In the genomic region with DNA sequence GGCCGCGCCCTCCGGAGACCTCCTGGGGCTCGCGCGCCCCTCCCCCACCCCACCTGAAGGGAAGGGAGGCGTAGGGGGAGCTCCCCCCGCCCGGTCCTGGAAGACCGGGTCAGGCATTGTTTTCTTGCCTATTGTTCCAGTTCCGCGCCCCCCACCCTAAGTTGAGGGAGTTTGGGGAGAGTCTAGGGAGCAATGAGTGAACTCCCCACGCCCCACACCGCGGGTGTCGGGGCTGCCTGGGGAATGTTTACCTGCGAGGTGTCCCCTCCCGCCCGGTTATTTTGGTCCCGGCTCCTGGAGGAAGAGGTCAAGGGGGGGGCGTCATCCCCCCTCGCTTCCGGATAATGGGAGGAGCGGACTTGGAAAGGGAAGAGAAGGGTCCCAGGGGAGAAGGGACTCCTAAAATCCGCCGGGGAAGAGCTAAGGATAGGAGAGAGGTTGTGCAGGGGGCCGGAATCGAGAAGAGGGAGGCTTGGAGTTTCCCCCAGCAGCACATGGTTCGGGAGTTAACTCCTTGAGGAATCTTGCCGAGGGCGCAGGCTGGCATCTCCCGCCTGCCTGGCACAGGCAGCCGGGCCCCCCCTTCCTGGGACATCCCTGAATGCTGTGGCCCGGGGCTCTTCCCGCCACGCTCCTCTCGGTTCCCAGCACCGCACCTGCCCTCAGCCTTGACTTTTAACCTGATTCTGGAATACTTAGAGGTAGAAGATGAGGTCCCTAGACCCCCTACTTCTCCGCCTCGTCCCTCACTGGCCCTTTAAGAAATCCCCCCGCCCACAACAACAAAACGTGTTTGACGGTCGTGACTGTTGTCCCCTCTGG, we compare ENCODE assay signal across 1 cellular context.
TF ChIP-seq lines count a peak whose summit lies in the region.

No MANE protein-coding gene starts in this region.

TF ChIP-seq in endothelial cell of umbilical vein, 7 proteins besides CTCF, POLR2A, EP300 and RAD21:
- TF ChIP-seq EZH2 (IDR thresholded peaks at IDR 0.05; ENCODE audit: borderline replicate concordance, low read depth, low read length, severe bottlenecking) (no peak), MYC (IDR thresholded peaks at IDR 0.05; ENCODE audit: low read depth, low read length) (no peak), JUN (IDR thresholded peaks at IDR 0.05; ENCODE audit: borderline replicate concordance, insufficient read depth, insufficient read length, low read depth) (no peak), GATA2 (IDR thresholded peaks at IDR 0.05; ENCODE audit: insufficient read depth, insufficient read length, low read depth, low read length) (no peak), POLR2AphosphoS5 (IDR thresholded peaks at IDR 0.05; ENCODE audit: insufficient read depth, low read depth, low read length) (no peak), FOS (IDR thresholded peaks at IDR 0.05; ENCODE audit: borderline replicate concordance, insufficient read depth, low read length) (no peak)
- TF ChIP-seq, protein P1, sequence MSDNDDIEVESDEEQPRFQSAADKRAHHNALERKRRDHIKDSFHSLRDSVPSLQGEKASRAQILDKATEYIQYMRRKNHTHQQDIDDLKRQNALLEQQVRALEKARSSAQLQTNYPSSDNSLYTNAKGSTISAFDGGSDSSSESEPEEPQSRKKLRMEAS (IDR thresholded peaks at IDR 0.05; ENCODE audit: insufficient read depth, insufficient read length): peak; percentile 25
